Comparison of ENCODE assay signal across 2 cellular contexts in the genomic region with DNA sequence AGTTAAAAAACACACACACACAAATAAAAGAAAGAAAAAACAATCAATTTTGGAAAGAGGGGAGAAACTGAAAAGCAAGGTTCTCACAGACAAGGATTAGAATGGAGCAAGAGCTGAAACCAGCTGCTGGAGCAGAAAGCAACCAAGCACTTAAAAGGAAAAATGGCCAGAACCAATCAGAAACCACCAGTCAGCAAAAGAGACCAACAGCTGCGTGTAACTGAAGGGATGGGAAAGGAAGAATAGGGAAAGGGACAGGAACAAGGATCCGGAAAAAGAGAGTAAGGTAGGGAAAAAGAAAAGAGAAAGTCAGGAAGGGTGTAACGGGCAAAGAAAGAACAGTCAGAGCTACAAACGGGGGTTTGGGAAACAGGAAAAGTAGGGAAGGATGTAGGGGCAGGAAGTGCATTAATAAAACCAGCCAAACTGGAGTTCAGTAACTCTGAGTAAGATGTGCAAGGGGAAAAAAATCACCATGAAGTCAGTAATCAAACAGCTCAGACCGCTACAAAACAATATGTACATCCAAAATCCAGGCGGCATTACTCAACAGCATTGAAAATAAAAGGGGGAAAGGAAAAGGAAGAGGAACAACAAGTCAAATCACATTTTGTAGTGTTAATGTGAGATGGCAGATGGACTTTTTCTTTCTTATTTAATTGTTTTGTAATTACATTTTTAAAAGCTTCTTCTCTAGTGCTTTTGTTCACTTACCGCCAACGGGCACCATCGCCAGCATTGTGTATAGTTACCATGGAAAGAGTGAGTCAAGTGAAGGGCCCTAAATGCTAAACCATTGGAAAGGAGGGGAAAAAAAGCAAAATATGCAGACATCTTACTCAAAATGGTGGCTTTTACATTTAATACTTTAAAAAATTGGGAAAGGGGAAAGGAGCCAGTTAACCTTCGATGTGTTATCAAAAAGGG.
TF ChIP-seq lines count a peak whose summit lies in the region.

No MANE protein-coding gene starts in this region.

TF ChIP-seq in WTC11, 78 proteins besides CTCF, POLR2A, EP300 and RAD21:
- TF ChIP-seq RORB (CRISPR knock-in tag; IDR thresholded peaks at IDR 0.05) = no peak
- TF ChIP-seq, protein P1, sequence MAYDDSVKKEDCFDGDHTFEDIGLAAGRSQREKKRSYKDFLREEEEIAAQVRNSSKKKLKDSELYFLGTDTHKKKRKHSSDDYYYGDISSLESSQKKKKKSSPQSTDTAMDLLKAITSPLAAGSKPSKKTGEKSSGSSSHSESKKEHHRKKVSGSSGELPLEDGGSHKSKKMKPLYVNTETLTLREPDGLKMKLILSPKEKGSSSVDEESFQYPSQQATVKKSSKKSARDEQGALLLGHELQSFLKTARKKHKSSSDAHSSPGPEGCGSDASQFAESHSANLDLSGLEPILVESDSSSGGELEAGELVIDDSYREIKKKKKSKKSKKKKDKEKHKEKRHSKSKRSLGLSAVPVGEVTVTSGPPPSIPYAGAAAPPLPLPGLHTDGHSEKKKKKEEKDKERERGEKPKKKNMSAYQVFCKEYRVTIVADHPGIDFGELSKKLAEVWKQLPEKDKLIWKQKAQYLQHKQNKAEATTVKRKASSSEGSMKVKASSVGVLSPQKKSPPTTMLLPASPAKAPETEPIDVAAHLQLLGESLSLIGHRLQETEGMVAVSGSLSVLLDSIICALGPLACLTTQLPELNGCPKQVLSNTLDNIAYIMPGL (CRISPR knock-in tag; IDR thresholded peaks at IDR 0.05) = no peak
- TF ChIP-seq, protein P2, sequence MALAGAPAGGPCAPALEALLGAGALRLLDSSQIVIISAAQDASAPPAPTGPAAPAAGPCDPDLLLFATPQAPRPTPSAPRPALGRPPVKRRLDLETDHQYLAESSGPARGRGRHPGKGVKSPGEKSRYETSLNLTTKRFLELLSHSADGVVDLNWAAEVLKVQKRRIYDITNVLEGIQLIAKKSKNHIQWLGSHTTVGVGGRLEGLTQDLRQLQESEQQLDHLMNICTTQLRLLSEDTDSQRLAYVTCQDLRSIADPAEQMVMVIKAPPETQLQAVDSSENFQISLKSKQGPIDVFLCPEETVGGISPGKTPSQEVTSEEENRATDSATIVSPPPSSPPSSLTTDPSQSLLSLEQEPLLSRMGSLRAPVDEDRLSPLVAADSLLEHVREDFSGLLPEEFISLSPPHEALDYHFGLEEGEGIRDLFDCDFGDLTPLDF (CRISPR knock-in tag; IDR thresholded peaks at IDR 0.05) = no peak
- no peak for TF ChIP-seq NFE2L1 (CRISPR knock-in tag; IDR thresholded peaks at IDR 0.05)
- TF ChIP-seq OVOL2 (CRISPR knock-in tag; IDR thresholded peaks at IDR 0.05; ENCODE audit: borderline replicate concordance) = no peak
- TF ChIP-seq CBFB (CRISPR knock-in tag; IDR thresholded peaks at IDR 0.05; ENCODE audit: low read depth) = no peak
- no peak for TF ChIP-seq HMGA2 (CRISPR knock-in tag; IDR thresholded peaks at IDR 0.05)
TF ChIP-seq in WTC11: peak in this region for 0.

TF ChIP-seq in GM12891, 5 proteins besides CTCF, POLR2A, EP300 and RAD21:
- TF ChIP-seq POU2F2 (IDR thresholded peaks at IDR 0.05; ENCODE audit: low read depth, low read length) (no peak), SPI1 (IDR thresholded peaks at IDR 0.05; ENCODE audit: low read depth, low read length) (no peak), POLR2AphosphoS5 (IDR thresholded peaks at IDR 0.05; ENCODE audit: low read depth, low read length) (no peak), TAF1 (IDR thresholded peaks at IDR 0.05; ENCODE audit: low read depth, low read length) (no peak), PAX5 (IDR thresholded peaks at IDR 0.05; ENCODE audit: insufficient read depth, low read length, severe bottlenecking) (no peak)
TF ChIP-seq in GM12891: peak in this region for 0.
